ENCODE assay signal across 8 cellular contexts in the genomic region with DNA sequence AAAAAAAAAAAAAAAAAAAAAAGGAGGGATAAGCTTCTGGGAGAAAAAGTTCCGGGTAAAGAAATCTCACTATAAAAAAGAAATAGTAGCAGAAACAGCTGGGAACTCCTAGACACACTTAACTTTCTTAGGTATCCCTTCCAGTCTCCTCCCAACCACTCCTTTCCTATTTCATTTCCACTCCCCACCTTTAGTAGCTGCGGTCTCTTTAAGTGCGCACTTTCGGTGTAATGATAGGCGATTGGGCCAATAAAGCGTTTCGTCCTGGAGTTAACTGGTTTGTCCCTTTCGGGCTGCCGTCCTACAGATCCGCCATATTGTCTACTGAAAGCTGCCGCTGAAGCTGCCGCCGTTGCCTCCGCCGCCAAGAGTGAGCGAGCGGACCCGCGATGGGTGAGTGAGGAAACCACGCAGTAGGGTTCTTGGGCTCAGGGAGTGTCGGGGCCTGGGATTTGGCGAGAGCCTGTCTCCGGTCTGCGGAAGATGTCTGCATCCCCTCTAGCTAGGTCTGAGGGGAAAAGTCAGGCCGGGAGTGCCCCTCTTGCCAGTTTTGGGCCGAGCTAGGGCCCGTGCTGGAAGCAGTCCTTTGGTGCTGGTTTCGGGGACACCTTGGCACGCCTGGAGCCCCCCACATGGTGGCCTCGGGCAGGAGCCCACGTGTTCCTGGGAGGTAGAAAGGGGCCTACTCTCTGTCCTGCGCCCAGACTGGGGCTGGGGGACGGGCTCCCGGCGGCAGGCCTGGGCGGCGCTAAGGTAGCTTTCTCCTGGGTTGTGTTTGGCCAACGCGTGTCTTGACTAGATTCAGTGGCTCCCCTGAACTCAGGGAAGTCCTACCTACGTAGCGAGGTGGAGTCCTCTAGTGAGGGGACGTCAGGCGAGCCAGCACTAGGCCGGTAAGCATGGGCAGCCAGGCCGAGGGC. TPM values are rescaled to one million over a fixed set of nuclear protein-coding genes. Genes with fewer than 3 reads are reported as not detected.
A peak's percentile ranks its signal among the peaks of the same experiment; 100 is the strongest.
DNase-seq lines count a peak whose midpoint lies in the region; ATAC-seq and TF ChIP-seq lines count a peak whose summit lies in the region.

A gene (plus strand): TSS at position 315 of the 920 bp plus-strand sequence. CDS start 75 bp downstream, at position 390.

- H3K4me3 Mint-ChIP-seq in activated T-cell treated with anti-CD3 and anti-CD28 coated beads, Interleukin-2, amount 50 U/mL, for 72 hours = peak within 1 kb of the TSS; percentile 84 to 99

- H3K4me3 ChIP-seq in esophagus squamous epithelium = peak within 1 kb of the TSS; percentile 75 to 95 (median 92)

- DNase-seq in DMS 273 treated with DMSO at 0.1 percent for 48 hours (lab: John Stamatoyannopoulos, UW) (peak; percentile 92), Kasumi-1 (lab: John Stamatoyannopoulos, UW) (peak; percentile 96 to 97), RKO (ENCODE audit: low spot score) (peak; percentile 96), esophagus squamous epithelium (lab: John Stamatoyannopoulos, UW) (peak; percentile 16), myocyte (ENCODE audit: low read depth) (peak; percentile 97)
- peak; percentile 87 to 92 for DNase-seq in activated T-cell treated with anti-CD3 and anti-CD28 coated beads, Interleukin-2, amount 50 U/mL, for 72 hours
- DNase-seq in stimulated activated CD8-positive, alpha-beta memory T cell treated with anti-CD3 and anti-CD28 coated beads, Interleukin-7, amount 100 ng/mL, for 4 hours (ENCODE audit: low read depth in 2 of 2) = peak; percentile 80 to 83

- peak; percentile 57 for ATAC-seq in GM21576 (IDR thresholded peaks at IDR 0.05; ENCODE audit: unreplicated experiment)
- ATAC-seq in activated T-cell treated with anti-CD3 and anti-CD28 coated beads, Interleukin-2, amount 50 U/mL, for 72 hours (replicated peaks in 1 of 2) = peak; percentile 77 to 86

- H3K9me3 ChIP-seq in esophagus squamous epithelium = no peaks in the 10 kb centered on the region

- H3K36me3 ChIP-seq in esophagus squamous epithelium = peaks cover 0 to 2% (median 0%) of the 10 kb centered on the region in 3 donors

- H3K4me1 Mint-ChIP-seq in activated T-cell treated with anti-CD3 and anti-CD28 coated beads, Interleukin-2, amount 50 U/mL, for 72 hours (ENCODE audit: low read depth) = peaks cover 44% of the 10 kb centered on the region

- H3K36me3 Mint-ChIP-seq in activated T-cell treated with anti-CD3 and anti-CD28 coated beads, Interleukin-2, amount 50 U/mL, for 72 hours (ENCODE audit: insufficient read depth in 2 of 2) = peaks cover 4% of the 10 kb centered on the region in 2 donors

- no peaks in the 10 kb centered on the region for H3K27me3 Mint-ChIP-seq in activated T-cell treated with anti-CD3 and anti-CD28 coated beads, Interleukin-2, amount 50 U/mL, for 72 hours (ENCODE audit: low read depth)

- H3K27ac Mint-ChIP-seq in activated T-cell treated with anti-CD3 and anti-CD28 coated beads, Interleukin-2, amount 50 U/mL, for 72 hours = peak within 1 kb of the TSS; percentile 98

- intact Hi-C loops in esophagus squamous epithelium (cut with DNase I) = no loop called here

- H3K4me1 ChIP-seq in esophagus squamous epithelium = peaks cover 27 to 53% (median 31%) of the 10 kb centered on the region in 3 donors

- no peaks in the 10 kb centered on the region for H3K27me3 ChIP-seq in esophagus squamous epithelium

- TF ChIP-seq POLR2A in esophagus squamous epithelium (IDR thresholded peaks at IDR 0.05) = peak in 1 of 4 donors; percentile 55

- WGBS in esophagus squamous epithelium, 2 donors = 0% methylated on average over 13 to 21 of the region's 45 CpGs

- TF ChIP-seq CTCF in esophagus squamous epithelium (IDR thresholded peaks at IDR 0.05) = peak in 2 of 6 experiments; percentile 12 to 15

- H3K27ac ChIP-seq in esophagus squamous epithelium = peak within 1 kb of the TSS; percentile 95 to 98 (median 96)

- no peaks in the 10 kb centered on the region for H3K9me3 Mint-ChIP-seq in activated T-cell treated with anti-CD3 and anti-CD28 coated beads, Interleukin-2, amount 50 U/mL, for 72 hours

RNA-seq across cellular contexts. Expression of the gene that starts here (rescaled TPM):
- 10 to 100 TPM; 63.3 to 65.8 TPM for total RNA-seq in activated T-cell treated with anti-CD3 and anti-CD28 coated beads, Interleukin-2, amount 50 U/mL, for 72 hours
- total RNA-seq in esophagus squamous epithelium (10 to 100 TPM; 27.7 to 38.0 (median 36.5) TPM), myocyte (59.3 and 60.6 TPM in 2 replicates)
- polyA plus RNA-seq in myocyte (2012) = 32.7 TPM

Comparison
In these comparisons a context has a peak if more than half of its experiments do, and no peak if none do; other contexts are left out.
1. Peak in every context shown above with its lines: DNase-seq, ATAC-seq, H3K4me3 ChIP-seq and H3K27ac ChIP-seq.
2. DNase-seq: peak in every context shown above with its lines; median percentile 97 in myocyte; 96 in Kasumi-1; 96 in RKO; 92 in DMS 273 treated with DMSO at 0.1 percent for 48 hours; 90 in activated T-cell treated with anti-CD3 and anti-CD28 coated beads, Interleukin-2, amount 50 U/mL, for 72 hours; 82 in stimulated activated CD8-positive, alpha-beta memory T cell treated with anti-CD3 and anti-CD28 coated beads, Interleukin-7, amount 100 ng/mL, for 4 hours; 16 in esophagus squamous epithelium.